ENCODE assay signal across 8 cellular contexts in genomic region chr11:102666331-102666957, GRCh38. TPM values are rescaled to one million over a fixed set of nuclear protein-coding genes. Genes with fewer than 3 reads are reported as not detected.
A peak's percentile ranks its signal among the peaks of the same experiment; 100 is the strongest.
DNase-seq lines count a peak whose midpoint lies in the region; ATAC-seq and TF ChIP-seq lines count a peak whose summit lies in the region.

No MANE protein-coding gene starts in this region.

- H3K9ac ChIP-seq in DND-41 (ENCODE audit: low read depth, low read length), result no peak overlapping the region

- no peak overlapping the region for H3K4me2 ChIP-seq in DND-41 (ENCODE audit: insufficient read depth, low read length)

- H3K36me3 ChIP-seq in DND-41 (ENCODE audit: insufficient read depth, low read length), result no peaks in the 10 kb centered on the region

- 1% methylated on average over 4 of the region's 4 CpGs for WGBS in right cardiac atrium

- H3K4me3 ChIP-seq in DND-41 (ENCODE audit: low read depth in 1 of 2, low read length in 2 of 2), result no peak overlapping the region
- no peak overlapping the region for H3K4me3 ChIP-seq in right cardiac atrium (ENCODE audit: low read length)

- POLR2A ChIA-PET in HEK293T (lab: Yijun Ruan, JAX), result no interaction called here

- intact Hi-C loops in right cardiac atrium (cut with DNase I), result loop anchor here in 1 of 4 donors (5.0 to 10.0 kb wide), 2 partner anchors 374 to 802 kb away; no protein-coding TSS in a partner anchor

- peak; percentile 13 for DNase-seq in A172 (ENCODE audit: low spot score)
- DNase-seq in DND-41, result peak; percentile 19
- peak; percentile 62 for DNase-seq in HEK293T (ENCODE audit: extremely low spot score)
- peak; percentile 38 for DNase-seq in NCI-H1105 treated with DMSO at 0.1 percent for 48 hours (lab: John Stamatoyannopoulos, UW)
- peak; percentile 9 to 12 for DNase-seq in activated CD4-positive, alpha-beta T cell treated with anti-CD3 and anti-CD28 coated beads, Interleukin-2, amount 50 U/mL, for 48 hours
- DNase-seq in right cardiac atrium, result no peak
- peak; percentile 27 for DNase-seq in stimulated activated CD8-positive, alpha-beta memory T cell treated with anti-CD3 and anti-CD28 coated beads, Interleukin-4, amount 100 ng/mL, for 48 hours
- DNase-seq in activated T-cell treated with anti-CD3 and anti-CD28 coated beads, Interleukin-2, amount 50 U/mL, for 48 hours, result no peak

- CTCF ChIA-PET in HEK293T (lab: Yijun Ruan, JAX), result interaction anchor here (0.6 to 2.1 kb wide), 19 partner anchors 9 to 832 kb away, joined by 3 to 16 read pairs (median 4); no protein-coding TSS in a partner anchor

- H3K27me3 ChIP-seq in DND-41 (ENCODE audit: insufficient read depth, low read length, poor library complexity), result peaks cover 2% of the 10 kb centered on the region
- no peaks in the 10 kb centered on the region for H3K27me3 ChIP-seq in right cardiac atrium (ENCODE audit: control insufficient read depth, insufficient read depth)

- H3K79me2 ChIP-seq in DND-41 (ENCODE audit: insufficient read depth, low read length), result no peaks in the 10 kb centered on the region

- ATAC-seq in DND-41 (ENCODE audit: insufficient read depth, low read depth) (peak; percentile 64; the same call in 2 of the 3 replicates), right cardiac atrium (peak; percentile 45 to 57)

- H4K20me1 ChIP-seq in DND-41 (ENCODE audit: insufficient read depth, low read length), result no peaks in the 10 kb centered on the region

- H3K4me1 ChIP-seq in DND-41 (ENCODE audit: insufficient read depth, low read length) (no peaks in the 10 kb centered on the region), right cardiac atrium (ENCODE audit: control insufficient read depth, insufficient read depth, low read length) (no peaks in the 10 kb centered on the region)

- H3K9me3 ChIP-seq in DND-41 (ENCODE audit: insufficient read depth, low read length, severe bottlenecking) (no peaks in the 10 kb centered on the region), right cardiac atrium (ENCODE audit: control insufficient read depth, low read length) (no peaks in the 10 kb centered on the region)

- H2AFZ ChIP-seq in DND-41 (ENCODE audit: low read depth, low read length), result no peak overlapping the region

- no peak overlapping the region for H3K27ac ChIP-seq in DND-41 (ENCODE audit: low read length)
- H3K27ac ChIP-seq in right cardiac atrium (ENCODE audit: low read length), result no peak overlapping the region

- TF ChIP-seq CTCF in DND-41 (IDR thresholded peaks at IDR 0.05; ENCODE audit: borderline replicate concordance, extremely low read depth, low read length, poor library complexity, severe bottlenecking), result peak; percentile 78

TF ChIP-seq in HEK293T, 16 proteins besides CTCF, POLR2A, EP300 and RAD21:
- no peak for TF ChIP-seq FOXA1 (IDR thresholded peaks at IDR 0.05)

RNA-seq across cellular contexts. Expression of gene MMP27, which starts 39.1 kb away (rescaled TPM):
- not detected in 2 replicates for total RNA-seq in A172 (2014; rRNA removed; shearing (Covaris generic))
- not detected for total RNA-seq in right cardiac atrium
- not detected for polyA plus RNA-seq in right cardiac atrium

RNA-seq across cellular contexts. Expression of gene MMP20, which starts 41.3 kb away (rescaled TPM):
- 0.07 TPM in 1 of 2 replicates, not detected in the other for total RNA-seq in A172 (2014; rRNA removed; shearing (Covaris generic))
- total RNA-seq in right cardiac atrium, result not detected
- not detected for polyA plus RNA-seq in right cardiac atrium

RNA-seq across cellular contexts. Expression of gene MMP8, which starts 58.3 kb away (rescaled TPM):
- total RNA-seq in A172 (2014; rRNA removed; shearing (Covaris generic)), result not detected in 2 replicates
- under 1 TPM in 1 of 4 donors, not detected in 3; 0.06 TPM for total RNA-seq in right cardiac atrium
- polyA plus RNA-seq in right cardiac atrium, result 0.02 TPM

Comparison
In these comparisons a context has a peak if more than half of its experiments do, and no peak if none do; other contexts are left out.
1. DNase-seq: peak in A172 (single experiment), DND-41 (single experiment), HEK293T (single experiment), NCI-H1105 treated with DMSO at 0.1 percent for 48 hours (single experiment), activated CD4-positive, alpha-beta T cell treated with anti-CD3 and anti-CD28 coated beads, Interleukin-2, amount 50 U/mL, for 48 hours (2 of 2) and stimulated activated CD8-positive, alpha-beta memory T cell treated with anti-CD3 and anti-CD28 coated beads, Interleukin-4, amount 100 ng/mL, for 48 hours (single experiment); none in right cardiac atrium (0 of 3) and activated T-cell treated with anti-CD3 and anti-CD28 coated beads, Interleukin-2, amount 50 U/mL, for 48 hours (0 of 2).